8 cellular contexts compared by ENCODE assay signal in genomic region chr20:62739581-62740285, GRCh38. TPM values are rescaled to one million over a fixed set of nuclear protein-coding genes. Genes with fewer than 3 reads are reported as not detected.
DNase-seq lines count a peak whose midpoint lies in the region; ATAC-seq and TF ChIP-seq lines count a peak whose summit lies in the region.

No MANE protein-coding gene starts in this region.

- H3K9me3 ChIP-seq in MG63 (no peaks in the 10 kb centered on the region), left ventricle myocardium inferior (replicated peaks) (no peaks in the 10 kb centered on the region)

- H3K27ac Mint-ChIP-seq in activated CD8-positive, alpha-beta memory T cell treated with anti-CD3 and anti-CD28 coated beads, Interleukin-2, amount 10 ng/mL, durations not matched to agents 7 days and 5 days: peak overlapping the region; percentile 99
- H3K27ac Mint-ChIP-seq in stimulated activated naive CD8-positive, alpha-beta T cell treated with anti-CD3 and anti-CD28 coated beads, Interleukin-15, Interleukin-2, amounts not matched to agents 100 ng/mL and 50 ng/mL, for 24 hours: peak overlapping the region; percentile 79

- H3K4me3 Mint-ChIP-seq in activated CD8-positive, alpha-beta memory T cell treated with anti-CD3 and anti-CD28 coated beads, Interleukin-2, amount 10 ng/mL, durations not matched to agents 7 days and 5 days: peak overlapping the region; percentile 70
- H3K4me3 Mint-ChIP-seq in stimulated activated naive CD8-positive, alpha-beta T cell treated with anti-CD3 and anti-CD28 coated beads, Interleukin-15, Interleukin-2, amounts not matched to agents 100 ng/mL and 50 ng/mL, for 24 hours: peak overlapping the region; percentile 74

- CTCF ChIA-PET in activated CD8-positive, alpha-beta memory T cell treated with anti-CD3 and anti-CD28 coated beads, Interleukin-2, amount 10 ng/mL, durations not matched to agents 7 days and 5 days (lab: Charles Lee): interaction anchor here (0.9 to 2.9 kb wide), 10 partner anchors 16 to 89 kb away, joined by 3 to 19 read pairs (median 4); partner anchors contain the start of gene MRGBP

- H3K4me3 ChIP-seq in MG63 (peak overlapping the region; percentile 13), left ventricle myocardium inferior (peak overlapping the region; percentile 32)

- H3K27me3 ChIP-seq in MG63 (no peaks in the 10 kb centered on the region), left ventricle myocardium inferior (ENCODE audit: low read depth) (peaks cover 100% of the 10 kb centered on the region), foreskin keratinocyte (no peaks in the 10 kb centered on the region)

- peaks cover 52% of the 10 kb centered on the region for H3K4me1 Mint-ChIP-seq in activated CD8-positive, alpha-beta memory T cell treated with anti-CD3 and anti-CD28 coated beads, Interleukin-2, amount 10 ng/mL, durations not matched to agents 7 days and 5 days
- H3K4me1 Mint-ChIP-seq in stimulated activated naive CD8-positive, alpha-beta T cell treated with anti-CD3 and anti-CD28 coated beads, Interleukin-15, Interleukin-2, amounts not matched to agents 100 ng/mL and 50 ng/mL, for 24 hours (ENCODE audit: low read depth): peaks cover 37% of the 10 kb centered on the region

- TF ChIP-seq CTCF in left ventricle myocardium inferior (IDR thresholded peaks at IDR 0.05; ENCODE audit: borderline replicate concordance) (no peak), foreskin keratinocyte (conservative IDR thresholded peaks at IDR 0.05) (no peak)

- intact Hi-C loops in left ventricle myocardium inferior (cut with micrococcal nuclease): no loop called here

- H3K36me3 ChIP-seq in MG63 (no peaks in the 10 kb centered on the region), left ventricle myocardium inferior (no peaks in the 10 kb centered on the region)

- H3K27ac ChIP-seq in left ventricle myocardium inferior (replicated peaks) (no peak overlapping the region), foreskin keratinocyte (no peak overlapping the region)

- DNase-seq in AML-193 (lab: John Stamatoyannopoulos, UW): peak; percentile 57 to 63
- DNase-seq in MG63: peak; percentile 85
- peak; percentile 90 for DNase-seq in activated CD8-positive, alpha-beta memory T cell treated with anti-CD3 and anti-CD28 coated beads, Interleukin-2, amount 10 ng/mL, durations not matched to agents 7 days and 5 days
- peak; percentile 20 for DNase-seq in left ventricle myocardium inferior
- DNase-seq in foreskin keratinocyte: no peak

- H3K36me3 Mint-ChIP-seq in activated CD8-positive, alpha-beta memory T cell treated with anti-CD3 and anti-CD28 coated beads, Interleukin-2, amount 10 ng/mL, durations not matched to agents 7 days and 5 days: no peaks in the 10 kb centered on the region
- no peaks in the 10 kb centered on the region for H3K36me3 Mint-ChIP-seq in stimulated activated naive CD8-positive, alpha-beta T cell treated with anti-CD3 and anti-CD28 coated beads, Interleukin-15, Interleukin-2, amounts not matched to agents 100 ng/mL and 50 ng/mL, for 24 hours (ENCODE audit: low read depth)

- ATAC-seq in GM21447 (IDR thresholded peaks at IDR 0.05; ENCODE audit: unreplicated experiment) (peak; percentile 27), GM18870 (IDR thresholded peaks at IDR 0.05; ENCODE audit: unreplicated experiment) (no peak), foreskin keratinocyte (no peak)
- peak; percentile 69 for ATAC-seq in activated CD8-positive, alpha-beta memory T cell treated with anti-CD3 and anti-CD28 coated beads, Interleukin-2, amount 10 ng/mL, durations not matched to agents 7 days and 5 days

- H3K27me3 Mint-ChIP-seq in activated CD8-positive, alpha-beta memory T cell treated with anti-CD3 and anti-CD28 coated beads, Interleukin-2, amount 10 ng/mL, durations not matched to agents 7 days and 5 days: peaks cover 24% of the 10 kb centered on the region
- no peaks in the 10 kb centered on the region for H3K27me3 Mint-ChIP-seq in stimulated activated naive CD8-positive, alpha-beta T cell treated with anti-CD3 and anti-CD28 coated beads, Interleukin-15, Interleukin-2, amounts not matched to agents 100 ng/mL and 50 ng/mL, for 24 hours

- H3K4me1 ChIP-seq in left ventricle myocardium inferior: peaks cover 18% of the 10 kb centered on the region
- H3K4me1 ChIP-seq in foreskin keratinocyte: peaks cover 30% of the 10 kb centered on the region

- H3K9me3 Mint-ChIP-seq in activated CD8-positive, alpha-beta memory T cell treated with anti-CD3 and anti-CD28 coated beads, Interleukin-2, amount 10 ng/mL, durations not matched to agents 7 days and 5 days (ENCODE audit: low read depth): no peaks in the 10 kb centered on the region
- H3K9me3 Mint-ChIP-seq in stimulated activated naive CD8-positive, alpha-beta T cell treated with anti-CD3 and anti-CD28 coated beads, Interleukin-15, Interleukin-2, amounts not matched to agents 100 ng/mL and 50 ng/mL, for 24 hours: no peaks in the 10 kb centered on the region

RNA-seq across cellular contexts. Expression of gene NTSR1, which starts 31.1 kb away (rescaled TPM):
- total RNA-seq in MG63 (2014; rRNA removed; shearing (Covaris generic); ENCODE audit: low replicate concordance): 0.40 TPM in 1 of 2 replicates, not detected in the other
- not detected for total RNA-seq in activated CD8-positive, alpha-beta memory T cell treated with anti-CD3 and anti-CD28 coated beads, Interleukin-2, amount 10 ng/mL, durations not matched to agents 7 days and 5 days
- total RNA-seq in left ventricle myocardium inferior (not detected), foreskin keratinocyte (2.3 and 2.8 TPM in 2 replicates)
- polyA plus RNA-seq in foreskin keratinocyte: 3.1 and 3.3 TPM in 2 replicates

RNA-seq across cellular contexts. Expression of gene MRGBP, which starts 56.5 kb away (rescaled TPM):
- 52.1 and 63.5 TPM in 2 replicates for total RNA-seq in MG63 (2014; rRNA removed; shearing (Covaris generic); ENCODE audit: low replicate concordance)
- total RNA-seq in activated CD8-positive, alpha-beta memory T cell treated with anti-CD3 and anti-CD28 coated beads, Interleukin-2, amount 10 ng/mL, durations not matched to agents 7 days and 5 days: 10 to 100 TPM; 16.9 to 17.4 TPM
- 9.8 TPM for total RNA-seq in left ventricle myocardium inferior
- total RNA-seq in foreskin keratinocyte: 25.3 and 26.5 TPM in 2 replicates
- polyA plus RNA-seq in foreskin keratinocyte: 20.5 and 23.1 TPM in 2 replicates

Comparison
In these comparisons a context has a peak if more than half of its experiments do, and no peak if none do; other contexts are left out.
1. DNase-seq: peak in AML-193 (2 of 2), MG63 (single experiment), activated CD8-positive, alpha-beta memory T cell treated with anti-CD3 and anti-CD28 coated beads, Interleukin-2, amount 10 ng/mL, durations not matched to agents 7 days and 5 days (single experiment) and left ventricle myocardium inferior (single experiment); none in foreskin keratinocyte (0 of 2).
2. ATAC-seq: peak in GM21447 (single experiment) and activated CD8-positive, alpha-beta memory T cell treated with anti-CD3 and anti-CD28 coated beads, Interleukin-2, amount 10 ng/mL, durations not matched to agents 7 days and 5 days (single experiment); none in GM18870 (single experiment) and foreskin keratinocyte (single experiment).